Comparison of ENCODE assay signal across 13 cellular contexts in genomic region chr22:40383905-40384304, GRCh38. TPM values are rescaled to one million over a fixed set of nuclear protein-coding genes. Genes with fewer than 3 reads are reported as not detected.
DNase-seq lines count a peak whose midpoint lies in the region; ATAC-seq lines count a peak whose summit lies in the region.
"Had no signal": no experiment of that assay in that cellular context is flagged by ENCODE, and none has a peak within 500 bp of the region (broad histone marks: within the 10 kb centered on the region; RNA-seq: fewer than 3 reads in every experiment).

No MANE protein-coding gene starts in this region.

- peaks cover 6% of the 10 kb centered on the region for H3K4me1 ChIP-seq in ACC112 (ENCODE audit: control insufficient read depth, insufficient read depth, low read length, unreplicated experiment)
- H3K4me1 ChIP-seq: gastrocnemius medialis, testis had no signal

- H3K4me3 ChIP-seq in ACC112 (ENCODE audit: low read depth, low read length): no peak overlapping the region
- H3K4me3 ChIP-seq: gastrocnemius medialis, prostate gland, testis had no signal

- H3K27me3 ChIP-seq in ACC112 (ENCODE audit: insufficient read depth, low read length): no peaks in the 10 kb centered on the region
- H3K27me3 ChIP-seq: gastrocnemius medialis, testis had no signal

- no peak for ATAC-seq in activated naive CD4-positive, alpha-beta T cell treated with anti-CD3 and anti-CD28 coated beads, Interleukin-2, amount 50 U/mL, for 72 hours
- ATAC-seq in HG03469 (IDR thresholded peaks at IDR 0.05; ENCODE audit: unreplicated experiment) (no peak), GM19463 (IDR thresholded peaks at IDR 0.05; ENCODE audit: unreplicated experiment) (no peak)
- ATAC-seq: gastrocnemius medialis had no signal

- DNase-seq in ELR (ENCODE audit: low read depth): peak; percentile 35
- no peak for DNase-seq in activated naive CD4-positive, alpha-beta T cell treated with anti-CD3 and anti-CD28 coated beads, Interleukin-2, amount 50 U/mL, for 72 hours (ENCODE audit: low spot score in 2 of 2)
- DNase-seq in islet precursor cell: peak; percentile 73
- DNase-seq in amniotic stem cell (lab: John Stamatoyannopoulos, UW): no peak
- DNase-seq in DMS114 treated with DMSO at 0.1 percent for 48 hours (lab: John Stamatoyannopoulos, UW; ENCODE audit: unreplicated experiment): no peak
- DNase-seq: Calu3, gastrocnemius medialis, NCI-H1092, testis had no signal

- H3K27ac ChIP-seq in ACC112 (ENCODE audit: low read depth, low read length): peak overlapping the region; percentile 36; the same call in 1 of the 2 replicates
- H3K27ac ChIP-seq: gastrocnemius medialis, prostate gland, testis had no signal

- H3K36me3 Mint-ChIP-seq in activated naive CD4-positive, alpha-beta T cell treated with anti-CD3 and anti-CD28 coated beads, Interleukin-2, amount 50 U/mL, for 72 hours: no peaks in the 10 kb centered on the region

- no peaks in the 10 kb centered on the region for H3K9me3 Mint-ChIP-seq in activated naive CD4-positive, alpha-beta T cell treated with anti-CD3 and anti-CD28 coated beads, Interleukin-2, amount 50 U/mL, for 72 hours

- peak overlapping the region; percentile 1 to 73 for H3K27ac Mint-ChIP-seq in activated naive CD4-positive, alpha-beta T cell treated with anti-CD3 and anti-CD28 coated beads, Interleukin-2, amount 50 U/mL, for 72 hours

- H3K79me2 ChIP-seq in ACC112 (ENCODE audit: control insufficient read depth, insufficient read depth, low read length, unreplicated experiment): peaks cover 2% of the 10 kb centered on the region

- H3K36me3 ChIP-seq in ACC112 (ENCODE audit: insufficient read depth, low read length): no peaks in the 10 kb centered on the region
- H3K36me3 ChIP-seq: gastrocnemius medialis, prostate gland had no signal

- H2AFZ ChIP-seq in ACC112 (ENCODE audit: low read length, unreplicated experiment): no peak overlapping the region

RNA-seq across cellular contexts. Expression of gene SGSM3, which starts 13.5 kb away (rescaled TPM):
- total RNA-seq in activated naive CD4-positive, alpha-beta T cell treated with anti-CD3 and anti-CD28 coated beads, Interleukin-2, amount 50 U/mL, for 72 hours: 10 to 100 TPM; 31.8 to 50.2 TPM

RNA-seq across cellular contexts. Expression of gene ADSL, which starts 37.6 kb away (rescaled TPM):
- total RNA-seq in activated naive CD4-positive, alpha-beta T cell treated with anti-CD3 and anti-CD28 coated beads, Interleukin-2, amount 50 U/mL, for 72 hours: 100 to 1,000 TPM in 1 of 2 donors, 10 to 100 TPM in 1; 97.4 to 135 TPM

Comparison
In these comparisons a context has a peak if more than half of its experiments do, and no peak if none do; other contexts are left out.
1. DNase-seq: peak in ELR (single experiment) and islet precursor cell (single experiment); none in activated naive CD4-positive, alpha-beta T cell treated with anti-CD3 and anti-CD28 coated beads, Interleukin-2, amount 50 U/mL, for 72 hours (0 of 2), amniotic stem cell (single experiment) and DMS114 treated with DMSO at 0.1 percent for 48 hours (single experiment).